In the genomic region with DNA sequence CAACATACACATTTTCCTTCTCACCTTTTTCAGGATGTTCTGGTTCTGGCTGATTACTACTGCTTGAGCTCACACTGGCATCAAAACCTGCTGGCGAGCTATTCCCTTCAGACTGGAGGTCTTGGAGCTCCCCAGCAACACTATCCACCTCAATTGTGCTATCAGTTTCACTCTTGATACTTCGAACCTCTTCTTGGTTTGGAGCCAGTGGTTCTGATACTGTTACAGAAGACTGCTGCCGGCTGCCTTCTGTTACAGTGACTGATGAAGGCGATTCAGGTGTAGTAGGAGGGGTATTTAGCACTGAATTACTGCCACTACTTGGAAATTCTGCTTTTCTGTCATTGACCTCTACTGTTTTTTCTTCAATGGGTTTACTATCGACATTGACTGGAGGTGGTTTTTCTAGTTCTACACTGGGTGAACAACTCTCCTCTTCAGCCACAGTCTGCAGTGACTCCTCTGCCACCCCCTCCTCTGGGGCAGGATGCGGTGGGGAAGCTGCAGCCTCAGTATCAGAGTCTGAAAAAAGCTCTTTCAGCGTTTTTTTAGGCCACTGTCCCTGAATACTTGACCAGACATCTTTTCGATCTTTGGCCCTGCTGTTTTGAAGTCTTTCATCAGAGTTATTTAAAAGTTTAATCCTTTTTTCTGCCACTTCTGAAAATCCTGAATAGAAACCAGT, we compare ENCODE assay signal across 1 cellular context.
TF ChIP-seq lines count a peak whose summit lies in the region.

No MANE protein-coding gene starts in this region.

TF ChIP-seq in WTC11, 78 proteins besides CTCF, POLR2A, EP300 and RAD21:
- TF ChIP-seq, protein P1, sequence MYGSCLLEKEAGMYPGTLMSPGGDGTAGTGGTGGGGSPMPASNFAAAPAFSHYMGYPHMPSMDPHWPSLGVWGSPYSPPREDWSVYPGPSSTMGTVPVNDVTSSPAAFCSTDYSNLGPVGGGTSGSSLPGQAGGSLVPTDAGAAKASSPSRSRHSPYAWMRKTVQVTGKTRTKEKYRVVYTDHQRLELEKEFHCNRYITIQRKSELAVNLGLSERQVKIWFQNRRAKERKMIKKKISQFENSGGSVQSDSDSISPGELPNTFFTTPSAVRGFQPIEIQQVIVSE (CRISPR knock-in tag; IDR thresholded peaks at IDR 0.05; ENCODE audit: borderline replicate concordance): no peak
- TF ChIP-seq TEAD4 (CRISPR knock-in tag; IDR thresholded peaks at IDR 0.05) (no peak), STAT6 (CRISPR knock-in tag; conservative IDR thresholded peaks at IDR 0.05; ENCODE audit: low read depth) (no peak), MXD4 (CRISPR knock-in tag; IDR thresholded peaks at IDR 0.05; ENCODE audit: borderline replicate concordance) (no peak), RELA (CRISPR knock-in tag; IDR thresholded peaks at IDR 0.05; ENCODE audit: borderline replicate concordance) (no peak), HMGA2 (CRISPR knock-in tag; IDR thresholded peaks at IDR 0.05) (no peak), NFYB (CRISPR knock-in tag; conservative IDR thresholded peaks at IDR 0.05; ENCODE audit: low read depth) (no peak)
- TF ChIP-seq, protein P2, sequence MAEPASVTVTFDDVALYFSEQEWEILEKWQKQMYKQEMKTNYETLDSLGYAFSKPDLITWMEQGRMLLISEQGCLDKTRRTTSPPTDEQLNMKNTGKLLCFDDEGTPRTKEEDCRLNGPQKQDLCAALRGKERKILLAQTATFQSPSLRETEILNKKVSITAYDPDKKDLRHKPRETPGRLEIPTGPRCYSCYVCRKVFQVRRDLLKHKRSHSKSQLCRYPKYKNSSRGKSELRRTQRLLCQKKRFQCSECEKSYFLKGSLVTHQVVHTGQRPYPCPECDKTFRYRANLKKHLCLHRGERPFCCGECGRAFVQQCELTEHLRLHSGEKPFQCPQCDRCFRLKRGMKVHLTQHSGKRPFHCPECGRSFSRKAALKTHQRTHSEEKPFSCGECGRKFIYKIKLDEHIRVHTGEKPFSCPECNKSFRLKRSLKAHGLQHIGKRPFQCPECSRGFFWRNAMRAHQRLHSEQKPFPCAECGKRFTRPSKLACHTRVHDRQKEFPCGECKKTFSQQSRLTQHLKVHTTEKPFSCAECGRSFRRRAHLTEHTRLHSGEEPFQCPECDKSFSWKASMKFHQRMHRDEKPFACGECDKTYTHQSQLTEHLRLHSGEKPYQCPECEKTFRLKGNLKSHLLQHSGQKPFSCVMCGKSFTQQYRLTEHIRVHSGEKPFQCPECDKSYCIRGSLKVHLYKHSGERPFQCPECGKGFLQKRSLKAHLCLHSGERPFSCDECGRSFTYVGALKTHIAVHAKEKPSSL (CRISPR knock-in tag; conservative IDR thresholded peaks at IDR 0.05): no peak
- TF ChIP-seq, protein P3, sequence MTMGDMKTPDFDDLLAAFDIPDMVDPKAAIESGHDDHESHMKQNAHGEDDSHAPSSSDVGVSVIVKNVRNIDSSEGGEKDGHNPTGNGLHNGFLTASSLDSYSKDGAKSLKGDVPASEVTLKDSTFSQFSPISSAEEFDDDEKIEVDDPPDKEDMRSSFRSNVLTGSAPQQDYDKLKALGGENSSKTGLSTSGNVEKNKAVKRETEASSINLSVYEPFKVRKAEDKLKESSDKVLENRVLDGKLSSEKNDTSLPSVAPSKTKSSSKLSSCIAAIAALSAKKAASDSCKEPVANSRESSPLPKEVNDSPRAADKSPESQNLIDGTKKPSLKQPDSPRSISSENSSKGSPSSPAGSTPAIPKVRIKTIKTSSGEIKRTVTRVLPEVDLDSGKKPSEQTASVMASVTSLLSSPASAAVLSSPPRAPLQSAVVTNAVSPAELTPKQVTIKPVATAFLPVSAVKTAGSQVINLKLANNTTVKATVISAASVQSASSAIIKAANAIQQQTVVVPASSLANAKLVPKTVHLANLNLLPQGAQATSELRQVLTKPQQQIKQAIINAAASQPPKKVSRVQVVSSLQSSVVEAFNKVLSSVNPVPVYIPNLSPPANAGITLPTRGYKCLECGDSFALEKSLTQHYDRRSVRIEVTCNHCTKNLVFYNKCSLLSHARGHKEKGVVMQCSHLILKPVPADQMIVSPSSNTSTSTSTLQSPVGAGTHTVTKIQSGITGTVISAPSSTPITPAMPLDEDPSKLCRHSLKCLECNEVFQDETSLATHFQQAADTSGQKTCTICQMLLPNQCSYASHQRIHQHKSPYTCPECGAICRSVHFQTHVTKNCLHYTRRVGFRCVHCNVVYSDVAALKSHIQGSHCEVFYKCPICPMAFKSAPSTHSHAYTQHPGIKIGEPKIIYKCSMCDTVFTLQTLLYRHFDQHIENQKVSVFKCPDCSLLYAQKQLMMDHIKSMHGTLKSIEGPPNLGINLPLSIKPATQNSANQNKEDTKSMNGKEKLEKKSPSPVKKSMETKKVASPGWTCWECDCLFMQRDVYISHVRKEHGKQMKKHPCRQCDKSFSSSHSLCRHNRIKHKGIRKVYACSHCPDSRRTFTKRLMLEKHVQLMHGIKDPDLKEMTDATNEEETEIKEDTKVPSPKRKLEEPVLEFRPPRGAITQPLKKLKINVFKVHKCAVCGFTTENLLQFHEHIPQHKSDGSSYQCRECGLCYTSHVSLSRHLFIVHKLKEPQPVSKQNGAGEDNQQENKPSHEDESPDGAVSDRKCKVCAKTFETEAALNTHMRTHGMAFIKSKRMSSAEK (CRISPR knock-in tag; IDR thresholded peaks at IDR 0.05; ENCODE audit: borderline replicate concordance): no peak
- TF ChIP-seq, protein P4, sequence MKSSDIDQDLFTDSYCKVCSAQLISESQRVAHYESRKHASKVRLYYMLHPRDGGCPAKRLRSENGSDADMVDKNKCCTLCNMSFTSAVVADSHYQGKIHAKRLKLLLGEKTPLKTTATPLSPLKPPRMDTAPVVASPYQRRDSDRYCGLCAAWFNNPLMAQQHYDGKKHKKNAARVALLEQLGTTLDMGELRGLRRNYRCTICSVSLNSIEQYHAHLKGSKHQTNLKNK (CRISPR knock-in tag; IDR thresholded peaks at IDR 0.05): no peak
- TF ChIP-seq, protein P5, sequence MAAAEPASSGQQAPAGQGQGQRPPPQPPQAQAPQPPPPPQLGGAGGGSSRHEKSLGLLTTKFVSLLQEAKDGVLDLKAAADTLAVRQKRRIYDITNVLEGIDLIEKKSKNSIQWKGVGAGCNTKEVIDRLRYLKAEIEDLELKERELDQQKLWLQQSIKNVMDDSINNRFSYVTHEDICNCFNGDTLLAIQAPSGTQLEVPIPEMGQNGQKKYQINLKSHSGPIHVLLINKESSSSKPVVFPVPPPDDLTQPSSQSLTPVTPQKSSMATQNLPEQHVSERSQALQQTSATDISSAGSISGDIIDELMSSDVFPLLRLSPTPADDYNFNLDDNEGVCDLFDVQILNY (CRISPR knock-in tag; IDR thresholded peaks at IDR 0.05): no peak
